Comparison of ENCODE assay signal across 21 cellular contexts in genomic region chr12:81125691-81126090, GRCh38. TPM values are rescaled to one million over a fixed set of nuclear protein-coding genes. Genes with fewer than 3 reads are reported as not detected.
"Had no signal": no experiment of that assay in that cellular context is flagged by ENCODE, and none has a peak within 500 bp of the region (broad histone marks: within the 10 kb centered on the region; RNA-seq: fewer than 3 reads in every experiment).

No MANE protein-coding gene starts in this region.

- H3K27me3 ChIP-seq: MG63, SJSA1 had no signal

- DNase-seq: Karpas-422, KG1, MG63, NCI-H1092 treated with DMSO at 0.1 percent for 48 hours, NCI-H1436 treated with DMSO at 0.1 percent for 48 hours, NCI-H1694, NCI-H187 treated with DMSO at 0.1 percent for 48 hours, NCI-H2107, NCI-H345, NCI-H524, NCI-H526 treated with DMSO at 0.1 percent for 48 hours, NCI-H748 treated with DMSO at 0.1 percent for 48 hours, Right ventricle myocardium superior, RPMI8226, SIG-M5, T-helper 2 cell had no signal

- H3K4me1 ChIP-seq: SJSA1 had no signal

- H3K27ac ChIP-seq: SJSA1, SK-N-MC had no signal

- FAIRE-seq: RCC 7860 had no signal

- H3K4me3 ChIP-seq: MG63, SJSA1, SK-N-MC had no signal

- H3K9me3 ChIP-seq: MG63, SJSA1 had no signal

- H3K36me3 ChIP-seq: MG63, SJSA1 had no signal

RNA-seq across cellular contexts. Expression of gene ACSS3, which starts 47.8 kb away (rescaled TPM):
- total RNA-seq: HT-29 had no signal
- polyA plus RNA-seq: IgD-negative memory B cell had no signal
